In genomic region chr16:15725641-15726240, GRCh38 we compare ENCODE assay signal across 2 cellular contexts.
TF ChIP-seq lines count a peak whose summit lies in the region.

No MANE protein-coding gene starts in this region.

TF ChIP-seq in IMR-90, 13 proteins besides CTCF, POLR2A, EP300 and RAD21:
- no peak for TF ChIP-seq RCOR1 (IDR thresholded peaks at IDR 0.05; ENCODE audit: insufficient replicate concordance, low read length)

TF ChIP-seq in K562, 482 proteins besides CTCF, POLR2A, EP300 and RAD21:
- TF ChIP-seq ZFP36 (IDR thresholded peaks at IDR 0.05; ENCODE audit: low read depth, low read length, partially characterized antibody) (no peak), BCOR (IDR thresholded peaks at IDR 0.05) (peak; percentile 40; the same call in 1 of the 2 replicates)
